In genomic region chr3:30617069-30617468, GRCh38 we compare ENCODE assay signal across 15 cellular contexts. TPM values are rescaled to one million over a fixed set of nuclear protein-coding genes. Genes with fewer than 3 reads are reported as not detected.
A peak's percentile ranks its signal among the peaks of the same experiment; 100 is the strongest.
DNase-seq lines count a peak whose midpoint lies in the region; ATAC-seq and TF ChIP-seq lines count a peak whose summit lies in the region.
"Had no signal": no experiment of that assay in that cellular context is flagged by ENCODE, and none has a peak within 500 bp of the region (broad histone marks: within the 10 kb centered on the region; RNA-seq: fewer than 3 reads in every experiment).

No MANE protein-coding gene starts in this region.

- no peak overlapping the region for H3K4me3 ChIP-seq in GM23338
- no peak overlapping the region for H3K4me3 ChIP-seq in neutrophil (ENCODE audit: low read depth in 1 of 2, low read length in 1 of 2)
- H3K4me3 ChIP-seq in SJCRH30 = no peak overlapping the region
- H3K4me3 ChIP-seq: left lung, thyroid gland had no signal

- peaks cover 94% of the 10 kb centered on the region for H3K4me1 Mint-ChIP-seq in T-helper 2 cell treated with Interferon-gamma antibody and Interleukin-4, amounts not matched to agents 5 μg/mL and 100 μg/mL, for 36 hours (ENCODE audit: low read depth)
- peaks cover 27% of the 10 kb centered on the region for H3K4me1 Mint-ChIP-seq in GM23338
- peaks cover 86% of the 10 kb centered on the region for H3K4me1 Mint-ChIP-seq in activated naive CD8-positive, alpha-beta T cell treated with anti-CD3 and anti-CD28 coated beads for 36 hours

- no peak for DNase-seq in T-helper 2 cell treated with Interferon-gamma antibody and Interleukin-4, amounts not matched to agents 5 μg/mL and 100 μg/mL, for 36 hours (ENCODE audit: low spot score)
- DNase-seq in T-helper 2 cell (no peak), GM23338 (ENCODE audit: low spot score) (no peak), middle frontal gyrus (ENCODE audit: extremely low spot score, low spot score) (no peak), SJCRH30 (no peak)
- no peak for DNase-seq in activated naive CD8-positive, alpha-beta T cell treated with anti-CD3 and anti-CD28 coated beads for 36 hours
- no peak for DNase-seq in activated CD8-positive, alpha-beta memory T cell treated with anti-CD3 and anti-CD28 coated beads, Interleukin-2, amount 50 U/mL, for 4 hours
- DNase-seq: 8988T, EL, left lung, NCI-H1694 treated with DMSO at 0.1 percent for 48 hours, NCI-H510A, thyroid gland had no signal

- H3F3A ChIP-seq in GM23338 (replicated peaks; ENCODE audit: low read depth) = no peaks in the 10 kb centered on the region

- H4K20me1 ChIP-seq in GM23338 (replicated peaks; ENCODE audit: insufficient read depth) = peaks cover 11% of the 10 kb centered on the region

- H3K36me3 ChIP-seq in GM23338 (ENCODE audit: insufficient read depth) (no peaks in the 10 kb centered on the region), neutrophil (peaks cover 26% of the 10 kb centered on the region), SJCRH30 (no peaks in the 10 kb centered on the region)
- H3K36me3 ChIP-seq: thyroid gland had no signal

- no peak overlapping the region for H3K4me2 ChIP-seq in GM23338

- ATAC-seq in GM23338 = no peak
- ATAC-seq: left lung had no signal

- H3K79me2 ChIP-seq in GM23338 (replicated peaks; ENCODE audit: insufficient read depth) = peaks cover 100% of the 10 kb centered on the region

- no peak overlapping the region for H2AFZ ChIP-seq in GM23338

- H3K9me3 ChIP-seq in neutrophil = no peaks in the 10 kb centered on the region
- H3K9me3 ChIP-seq in SJCRH30 (replicated peaks) = no peaks in the 10 kb centered on the region
- H3K9me3 ChIP-seq: left lung, thyroid gland had no signal

- H3K36me3 Mint-ChIP-seq in T-helper 2 cell treated with Interferon-gamma antibody and Interleukin-4, amounts not matched to agents 5 μg/mL and 100 μg/mL, for 36 hours (ENCODE audit: low read depth) = peaks cover 54% of the 10 kb centered on the region
- H3K36me3 Mint-ChIP-seq in GM23338 (ENCODE audit: low read depth) = peaks cover 8% of the 10 kb centered on the region; the same call in 2 of the 3 replicates
- peaks cover 88% of the 10 kb centered on the region for H3K36me3 Mint-ChIP-seq in activated naive CD8-positive, alpha-beta T cell treated with anti-CD3 and anti-CD28 coated beads for 36 hours

- TF ChIP-seq CTCF in GM23338 (conservative IDR thresholded peaks at IDR 0.05; ENCODE audit: low read depth in 2 of 2) (no peak), neutrophil (IDR thresholded peaks at IDR 0.05) (no peak)

- peak overlapping the region; percentile 80 for H3K27ac Mint-ChIP-seq in T-helper 2 cell treated with Interferon-gamma antibody and Interleukin-4, amounts not matched to agents 5 μg/mL and 100 μg/mL, for 36 hours
- no peak overlapping the region for H3K27ac Mint-ChIP-seq in GM23338
- peak overlapping the region; percentile 95 for H3K27ac Mint-ChIP-seq in activated naive CD8-positive, alpha-beta T cell treated with anti-CD3 and anti-CD28 coated beads for 36 hours

- peak overlapping the region; percentile 78 for H3K4me3 Mint-ChIP-seq in T-helper 2 cell treated with Interferon-gamma antibody and Interleukin-4, amounts not matched to agents 5 μg/mL and 100 μg/mL, for 36 hours
- H3K4me3 Mint-ChIP-seq in GM23338 = no peak overlapping the region
- H3K4me3 Mint-ChIP-seq in activated naive CD8-positive, alpha-beta T cell treated with anti-CD3 and anti-CD28 coated beads for 36 hours = peak overlapping the region; percentile 80

- H3K27me3 Mint-ChIP-seq in T-helper 2 cell treated with Interferon-gamma antibody and Interleukin-4, amounts not matched to agents 5 μg/mL and 100 μg/mL, for 36 hours (ENCODE audit: low read depth) = no peaks in the 10 kb centered on the region
- no peaks in the 10 kb centered on the region for H3K27me3 Mint-ChIP-seq in GM23338 (ENCODE audit: insufficient read depth, low read depth, poor library complexity)
- H3K27me3 Mint-ChIP-seq in activated naive CD8-positive, alpha-beta T cell treated with anti-CD3 and anti-CD28 coated beads for 36 hours = no peaks in the 10 kb centered on the region

- H3K9me2 ChIP-seq in GM23338 (ENCODE audit: insufficient read depth) = no peaks in the 10 kb centered on the region

- H3K27ac ChIP-seq in GM23338 (ENCODE audit: low read depth) (peak overlapping the region; percentile 22; the same call in 1 of the 2 replicates), neutrophil (peak overlapping the region; percentile 63), SJCRH30 (no peak overlapping the region)

- H3K4me1 ChIP-seq in GM23338 (ENCODE audit: insufficient read depth) (peaks cover 26% of the 10 kb centered on the region), neutrophil (ENCODE audit: control insufficient read depth in 1 of 2, insufficient read depth in 1 of 2, low read depth in 1 of 2, low read length in 1 of 2) (peaks cover 74 to 96% of the 10 kb centered on the region in 2 experiments), SJCRH30 (no peaks in the 10 kb centered on the region)

- H3K27me3 ChIP-seq in GM23338 (ENCODE audit: insufficient read depth) = no peaks in the 10 kb centered on the region
- no peaks in the 10 kb centered on the region for H3K27me3 ChIP-seq in neutrophil
- H3K27me3 ChIP-seq in SJCRH30 = no peaks in the 10 kb centered on the region
- H3K27me3 ChIP-seq: left lung, thyroid gland had no signal

- peaks cover 6% of the 10 kb centered on the region for H3K9me3 Mint-ChIP-seq in T-helper 2 cell treated with Interferon-gamma antibody and Interleukin-4, amounts not matched to agents 5 μg/mL and 100 μg/mL, for 36 hours
- no peaks in the 10 kb centered on the region for H3K9me3 Mint-ChIP-seq in GM23338
- H3K9me3 Mint-ChIP-seq in activated naive CD8-positive, alpha-beta T cell treated with anti-CD3 and anti-CD28 coated beads for 36 hours = peaks cover 3% of the 10 kb centered on the region

TF ChIP-seq in GM23338, 12 proteins besides CTCF, POLR2A, EP300 and RAD21 (continues in another document):
- TF ChIP-seq EZH2phosphoT487 (IDR thresholded peaks at IDR 0.05; ENCODE audit: unreplicated experiment) (no peak), REST (IDR thresholded peaks at IDR 0.05; ENCODE audit: unreplicated experiment) (no peak), POLR2AphosphoS5 (IDR thresholded peaks at IDR 0.05; ENCODE audit: low read depth) (no peak), NANOG (IDR thresholded peaks at IDR 0.05; ENCODE audit: borderline replicate concordance) (no peak), ZNF114 (CRISPR knock-in tag; IDR thresholded peaks at IDR 0.05) (no peak), CREB1 (CRISPR knock-in tag; IDR thresholded peaks at IDR 0.05; ENCODE audit: low read depth) (no peak), EZH2 (IDR thresholded peaks at IDR 0.05; ENCODE audit: low read depth, unreplicated experiment) (no peak), JUNB (IDR thresholded peaks at IDR 0.05; ENCODE audit: unreplicated experiment) (no peak), STAT1 (IDR thresholded peaks at IDR 0.05; ENCODE audit: unreplicated experiment) (no peak), ZNF331 (CRISPR knock-in tag; IDR thresholded peaks at IDR 0.05; ENCODE audit: low read depth) (no peak)
- TF ChIP-seq, protein P1, sequence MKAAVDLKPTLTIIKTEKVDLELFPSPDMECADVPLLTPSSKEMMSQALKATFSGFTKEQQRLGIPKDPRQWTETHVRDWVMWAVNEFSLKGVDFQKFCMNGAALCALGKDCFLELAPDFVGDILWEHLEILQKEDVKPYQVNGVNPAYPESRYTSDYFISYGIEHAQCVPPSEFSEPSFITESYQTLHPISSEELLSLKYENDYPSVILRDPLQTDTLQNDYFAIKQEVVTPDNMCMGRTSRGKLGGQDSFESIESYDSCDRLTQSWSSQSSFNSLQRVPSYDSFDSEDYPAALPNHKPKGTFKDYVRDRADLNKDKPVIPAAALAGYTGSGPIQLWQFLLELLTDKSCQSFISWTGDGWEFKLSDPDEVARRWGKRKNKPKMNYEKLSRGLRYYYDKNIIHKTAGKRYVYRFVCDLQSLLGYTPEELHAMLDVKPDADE (IDR thresholded peaks at IDR 0.05) = no peak

RNA-seq across cellular contexts. Expression of gene TGFBR2, which starts 10.7 kb away (rescaled TPM):
- total RNA-seq in GM23338 (2014; rRNA removed; shearing (Covaris generic)) = 12.2 and 13.0 TPM in 2 replicates
- 3.7 and 4.7 TPM in 2 replicates for polyA plus RNA-seq in GM23338 (2016; fragmentation: Nextera tagmentation; extraction: Ambion mirVana)
- 10 to 100 TPM; 64.1 to 65.1 TPM for total RNA-seq in activated naive CD8-positive, alpha-beta T cell treated with anti-CD3 and anti-CD28 coated beads for 36 hours
- total RNA-seq in SJCRH30 (2014; rRNA removed; shearing (Covaris generic)) = 16.9 and 17.8 TPM in 2 replicates
- polyA plus RNA-seq: neural cell had no signal
